37 cellular contexts compared by ENCODE assay signal in genomic region chr6:36372088-36372487, GRCh38. TPM values are rescaled to one million over a fixed set of nuclear protein-coding genes. Genes with fewer than 3 reads are reported as not detected.
"Had no signal": no experiment of that assay in that cellular context is flagged by ENCODE, and none has a peak within 500 bp of the region (broad histone marks: within the 10 kb centered on the region; RNA-seq: fewer than 3 reads in every experiment).

No MANE protein-coding gene starts in this region.

- H3K27me3 Mint-ChIP-seq: activated CD4-positive, alpha-beta memory T cell treated with anti-CD3 and anti-CD28 coated beads, Interleukin-2, amount 10 ng/mL, durations not matched to agents 7 days and 5 days; activated CD4-positive, alpha-beta T cell treated with anti-CD3 and anti-CD28 coated beads, Interleukin-2, amount 10 ng/mL, durations not matched to agents 7 days and 5 days; activated naive CD4-positive, alpha-beta T cell treated with anti-CD3 and anti-CD28 coated beads, Interleukin-2, amount 50 U/mL, for 24 hours; activated naive CD8-positive, alpha-beta T cell treated with anti-CD3 and anti-CD28 coated beads for 36 hours; activated naive CD8-positive, alpha-beta T cell treated with anti-CD3 and anti-CD28 coated beads, Interleukin-2, amount 50 U/mL, for 24 hours had no signal

- H3K4me3 ChIP-seq: adrenal gland, breast epithelium, cardiac muscle cell, colonic mucosa, esophagus squamous epithelium, gastroesophageal sphincter, heart right ventricle had no signal

- H3K27ac ChIP-seq: adrenal gland, breast epithelium, cardiac muscle cell, colonic mucosa, epithelial cell of prostate, esophagus squamous epithelium, gastroesophageal sphincter, heart right ventricle had no signal

- H3K4me3 Mint-ChIP-seq: activated CD4-positive, alpha-beta memory T cell treated with anti-CD3 and anti-CD28 coated beads, Interleukin-2, amount 10 ng/mL, durations not matched to agents 7 days and 5 days; activated CD4-positive, alpha-beta T cell treated with anti-CD3 and anti-CD28 coated beads, Interleukin-2, amount 10 ng/mL, durations not matched to agents 7 days and 5 days; activated naive CD4-positive, alpha-beta T cell treated with anti-CD3 and anti-CD28 coated beads for 36 hours; activated naive CD4-positive, alpha-beta T cell treated with anti-CD3 and anti-CD28 coated beads, Interleukin-2, amount 50 U/mL, for 24 hours; activated naive CD8-positive, alpha-beta T cell treated with anti-CD3 and anti-CD28 coated beads for 36 hours; activated naive CD8-positive, alpha-beta T cell treated with anti-CD3 and anti-CD28 coated beads, Interleukin-2, amount 50 U/mL, for 24 hours; activated T-cell treated with anti-CD3 and anti-CD28 coated beads, Interleukin-2, amount 50 U/mL, for 24 hours; activated T-cell treated with anti-CD3 and anti-CD28 coated beads, Interleukin-2, amount 50 U/mL, for 72 hours; brain had no signal

- H3K4me1 Mint-ChIP-seq: activated CD4-positive, alpha-beta memory T cell treated with anti-CD3 and anti-CD28 coated beads, Interleukin-2, amount 10 ng/mL, durations not matched to agents 7 days and 5 days; activated CD4-positive, alpha-beta T cell treated with anti-CD3 and anti-CD28 coated beads, Interleukin-2, amount 10 ng/mL, durations not matched to agents 7 days and 5 days; activated naive CD4-positive, alpha-beta T cell treated with anti-CD3 and anti-CD28 coated beads, Interleukin-2, amount 50 U/mL, for 24 hours; activated naive CD8-positive, alpha-beta T cell treated with anti-CD3 and anti-CD28 coated beads for 36 hours had no signal

- ATAC-seq: activated naive CD8-positive, alpha-beta T cell treated with anti-CD3 and anti-CD28 coated beads, Interleukin-2, amount 50 U/mL, for 24 hours; activated T-cell treated with anti-CD3 and anti-CD28 coated beads, Interleukin-2, amount 50 U/mL, for 72 hours; gastroesophageal sphincter; heart right ventricle had no signal

- H3K27ac Mint-ChIP-seq: activated CD4-positive, alpha-beta memory T cell treated with anti-CD3 and anti-CD28 coated beads, Interleukin-2, amount 10 ng/mL, durations not matched to agents 7 days and 5 days; activated CD4-positive, alpha-beta T cell treated with anti-CD3 and anti-CD28 coated beads, Interleukin-2, amount 10 ng/mL, durations not matched to agents 7 days and 5 days; activated naive CD4-positive, alpha-beta T cell treated with anti-CD3 and anti-CD28 coated beads for 36 hours; activated naive CD4-positive, alpha-beta T cell treated with anti-CD3 and anti-CD28 coated beads, Interleukin-2, amount 50 U/mL, for 24 hours; activated naive CD8-positive, alpha-beta T cell treated with anti-CD3 and anti-CD28 coated beads for 36 hours; activated naive CD8-positive, alpha-beta T cell treated with anti-CD3 and anti-CD28 coated beads, Interleukin-2, amount 50 U/mL, for 24 hours; activated T-cell treated with anti-CD3 and anti-CD28 coated beads, Interleukin-2, amount 50 U/mL, for 24 hours; activated T-cell treated with anti-CD3 and anti-CD28 coated beads, Interleukin-2, amount 50 U/mL, for 72 hours had no signal

- DNase-seq: activated CD4-positive, alpha-beta memory T cell treated with anti-CD3 and anti-CD28 coated beads, Interleukin-2, amount 10 ng/mL, durations not matched to agents 7 days and 5 days; activated CD4-positive, alpha-beta T cell treated with anti-CD3 and anti-CD28 coated beads for 1 hour; activated CD4-positive, alpha-beta T cell treated with anti-CD3 and anti-CD28 coated beads for 4 hours; activated CD4-positive, alpha-beta T cell treated with anti-CD3 and anti-CD28 coated beads, Interleukin-2, amount 10 ng/mL, durations not matched to agents 7 days and 5 days; activated CD4-positive, alpha-beta T cell treated with anti-CD3 and anti-CD28 coated beads, Interleukin-2, amount 50 U/mL, for 4 hours; activated CD8-positive, alpha-beta memory T cell treated with anti-CD3 and anti-CD28 coated beads, Interleukin-2, amount 50 U/mL, for 48 hours; activated naive CD4-positive, alpha-beta T cell treated with anti-CD3 and anti-CD28 coated beads for 36 hours; activated naive CD8-positive, alpha-beta T cell treated with anti-CD3 and anti-CD28 coated beads for 36 hours; activated naive CD8-positive, alpha-beta T cell treated with anti-CD3 and anti-CD28 coated beads, Interleukin-2, amount 50 U/mL, for 24 hours; activated T-cell treated with anti-CD3 and anti-CD28 coated beads for 4 hours; activated T-cell treated with anti-CD3 and anti-CD28 coated beads, Interleukin-2, amount 50 U/mL, for 24 hours; activated T-cell treated with anti-CD3 and anti-CD28 coated beads, Interleukin-2, amount 50 U/mL, for 72 hours; adrenal gland; amygdala; central memory CD4-positive, alpha-beta T cell; cerebellar nuclear complex; colonic mucosa; effector CD8-positive, alpha-beta T cell; esophagus squamous epithelium; foreskin melanocyte; heart right ventricle; T-helper 1 cell; T-helper 2 cell had no signal

- H3K9me3 Mint-ChIP-seq: activated CD4-positive, alpha-beta memory T cell treated with anti-CD3 and anti-CD28 coated beads, Interleukin-2, amount 10 ng/mL, durations not matched to agents 7 days and 5 days; activated CD4-positive, alpha-beta T cell treated with anti-CD3 and anti-CD28 coated beads, Interleukin-2, amount 10 ng/mL, durations not matched to agents 7 days and 5 days; activated naive CD4-positive, alpha-beta T cell treated with anti-CD3 and anti-CD28 coated beads for 36 hours; activated naive CD4-positive, alpha-beta T cell treated with anti-CD3 and anti-CD28 coated beads, Interleukin-2, amount 50 U/mL, for 24 hours; activated naive CD8-positive, alpha-beta T cell treated with anti-CD3 and anti-CD28 coated beads for 36 hours; activated naive CD8-positive, alpha-beta T cell treated with anti-CD3 and anti-CD28 coated beads, Interleukin-2, amount 50 U/mL, for 24 hours; activated T-cell treated with anti-CD3 and anti-CD28 coated beads, Interleukin-2, amount 50 U/mL, for 24 hours; activated T-cell treated with anti-CD3 and anti-CD28 coated beads, Interleukin-2, amount 50 U/mL, for 72 hours had no signal

- H3K36me3 Mint-ChIP-seq: activated naive CD8-positive, alpha-beta T cell treated with anti-CD3 and anti-CD28 coated beads for 36 hours; brain had no signal

- H3K4me1 ChIP-seq: adrenal gland, breast epithelium, colonic mucosa, gastroesophageal sphincter had no signal

- H3K9me3 ChIP-seq: adrenal gland, breast epithelium, colonic mucosa, esophagus squamous epithelium, gastroesophageal sphincter, heart right ventricle had no signal

- H3K36me3 ChIP-seq: adrenal gland, breast epithelium, cardiac muscle cell, colonic mucosa, esophagus squamous epithelium, gastroesophageal sphincter had no signal

- FAIRE-seq: endometrium, endothelial cell of umbilical vein had no signal

- H3K27me3 ChIP-seq: adrenal gland, breast epithelium, colonic mucosa, esophagus squamous epithelium, gastroesophageal sphincter had no signal

RNA-seq across cellular contexts. Expression of gene ETV7, which starts 15.4 kb away (rescaled TPM):
- total RNA-seq: cardiac muscle cell had no signal

RNA-seq across cellular contexts. Expression of gene BNIP5, which starts 35.4 kb away (rescaled TPM):
- total RNA-seq: activated CD4-positive, alpha-beta memory T cell treated with anti-CD3 and anti-CD28 coated beads, Interleukin-2, amount 10 ng/mL, durations not matched to agents 7 days and 5 days; activated CD4-positive, alpha-beta T cell treated with anti-CD3 and anti-CD28 coated beads, Interleukin-2, amount 10 ng/mL, durations not matched to agents 7 days and 5 days; activated naive CD4-positive, alpha-beta T cell treated with anti-CD3 and anti-CD28 coated beads for 36 hours; activated naive CD8-positive, alpha-beta T cell treated with anti-CD3 and anti-CD28 coated beads for 36 hours; activated T-cell treated with anti-CD3 and anti-CD28 coated beads, Interleukin-2, amount 50 U/mL, for 72 hours; adrenal gland; aorta; dermis microvascular lymphatic vessel endothelial cell; endothelial cell of umbilical vein; esophagus squamous epithelium; fibroblast of lung; fibroblast of villous mesenchyme; gastroesophageal sphincter; glomerular endothelial cell; heart right ventricle had no signal
- polyA plus RNA-seq: cardiac muscle cell, endothelial cell of umbilical vein, esophagus, fibroblast of lung, heart right ventricle had no signal
